ENCODE assay signal across 1 cellular context in the genomic region with DNA sequence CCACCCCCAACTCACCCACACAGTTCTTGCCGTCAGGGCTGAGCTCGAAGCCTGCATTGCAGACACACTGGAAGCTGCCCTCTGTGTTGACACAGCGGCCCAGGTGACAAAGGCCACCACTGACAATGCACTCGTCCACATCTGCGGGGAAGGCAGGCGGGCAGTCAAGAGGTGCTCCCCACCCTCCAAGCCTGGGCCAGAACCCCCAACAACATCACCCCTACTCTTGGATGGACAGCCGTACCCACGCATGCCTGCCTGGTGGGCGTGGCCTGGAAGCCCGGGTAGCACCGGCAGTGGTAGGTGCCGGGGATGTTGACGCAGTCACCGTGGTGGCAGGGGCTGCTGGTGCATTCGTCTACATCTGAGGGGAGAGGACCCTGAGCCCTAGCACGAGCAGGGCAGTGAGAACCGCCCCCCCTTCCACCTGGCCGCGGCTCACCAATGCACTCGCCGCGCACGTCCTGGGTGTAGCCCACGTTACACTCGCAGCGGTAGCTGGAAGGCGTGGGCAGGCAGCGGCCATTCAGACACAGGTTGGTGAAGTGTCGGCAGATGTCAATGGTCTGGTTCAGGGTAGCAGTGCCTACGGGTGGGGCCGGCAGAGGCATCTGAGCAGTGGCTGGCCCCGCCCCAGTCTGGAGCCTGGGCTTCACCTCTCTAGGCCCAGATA.
TF ChIP-seq lines count a peak whose summit lies in the region.

No MANE protein-coding gene starts in this region.

TF ChIP-seq in HepG2, 621 proteins besides CTCF, POLR2A, EP300 and RAD21 (continued from another document):
- TF ChIP-seq, protein P1, sequence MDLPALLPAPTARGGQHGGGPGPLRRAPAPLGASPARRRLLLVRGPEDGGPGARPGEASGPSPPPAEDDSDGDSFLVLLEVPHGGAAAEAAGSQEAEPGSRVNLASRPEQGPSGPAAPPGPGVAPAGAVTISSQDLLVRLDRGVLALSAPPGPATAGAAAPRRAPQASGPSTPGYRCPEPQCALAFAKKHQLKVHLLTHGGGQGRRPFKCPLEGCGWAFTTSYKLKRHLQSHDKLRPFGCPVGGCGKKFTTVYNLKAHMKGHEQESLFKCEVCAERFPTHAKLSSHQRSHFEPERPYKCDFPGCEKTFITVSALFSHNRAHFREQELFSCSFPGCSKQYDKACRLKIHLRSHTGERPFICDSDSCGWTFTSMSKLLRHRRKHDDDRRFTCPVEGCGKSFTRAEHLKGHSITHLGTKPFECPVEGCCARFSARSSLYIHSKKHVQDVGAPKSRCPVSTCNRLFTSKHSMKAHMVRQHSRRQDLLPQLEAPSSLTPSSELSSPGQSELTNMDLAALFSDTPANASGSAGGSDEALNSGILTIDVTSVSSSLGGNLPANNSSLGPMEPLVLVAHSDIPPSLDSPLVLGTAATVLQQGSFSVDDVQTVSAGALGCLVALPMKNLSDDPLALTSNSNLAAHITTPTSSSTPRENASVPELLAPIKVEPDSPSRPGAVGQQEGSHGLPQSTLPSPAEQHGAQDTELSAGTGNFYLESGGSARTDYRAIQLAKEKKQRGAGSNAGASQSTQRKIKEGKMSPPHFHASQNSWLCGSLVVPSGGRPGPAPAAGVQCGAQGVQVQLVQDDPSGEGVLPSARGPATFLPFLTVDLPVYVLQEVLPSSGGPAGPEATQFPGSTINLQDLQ (CRISPR knock-in tag; IDR thresholded peaks at IDR 0.05): no peak
- TF ChIP-seq RXRB (CRISPR knock-in tag; IDR thresholded peaks at IDR 0.05; ENCODE audit: borderline replicate concordance) (no peak), ZMYM4 (CRISPR knock-in tag; IDR thresholded peaks at IDR 0.05) (no peak), ZNF737 (CRISPR knock-in tag; IDR thresholded peaks at IDR 0.05; ENCODE audit: borderline replicate concordance) (no peak), TCF7L2 (IDR thresholded peaks at IDR 0.05; ENCODE audit: low read depth, low read length) (no peak), ATAD3A (CRISPR knock-in tag; IDR thresholded peaks at IDR 0.05) (no peak), CBX1 (IDR thresholded peaks at IDR 0.05; ENCODE audit: low read depth) (no peak), ZNF264 (CRISPR knock-in tag; IDR thresholded peaks at IDR 0.05) (no peak), PHB2 (IDR thresholded peaks at IDR 0.05; ENCODE audit: partially characterized antibody) (no peak), ZNF572 (CRISPR knock-in tag; IDR thresholded peaks at IDR 0.05) (no peak), NCOA5 (CRISPR knock-in tag; IDR thresholded peaks at IDR 0.05) (no peak), NR2F6 (IDR thresholded peaks at IDR 0.05) (peak; percentile 45), NR2F6 (CRISPR knock-in tag; IDR thresholded peaks at IDR 0.05) (peak; percentile 82), REPIN1 (CRISPR knock-in tag; IDR thresholded peaks at IDR 0.05; ENCODE audit: borderline replicate concordance, low read depth) (no peak), AHR (CRISPR knock-in tag; IDR thresholded peaks at IDR 0.05) (no peak), ZNF75D (CRISPR knock-in tag; IDR thresholded peaks at IDR 0.05; ENCODE audit: borderline replicate concordance) (no peak), HNRNPH1 (optimal IDR thresholded peaks at IDR 0.05; ENCODE audit: low read depth, low read length) (no peak), KLF13 (CRISPR knock-in tag; IDR thresholded peaks at IDR 0.05) (no peak), ZNF652 (CRISPR knock-in tag; IDR thresholded peaks at IDR 0.05; ENCODE audit: borderline replicate concordance, low read depth) (no peak), TCF7 (IDR thresholded peaks at IDR 0.05; ENCODE audit: low read depth) (no peak), ZNF260 (CRISPR knock-in tag; IDR thresholded peaks at IDR 0.05; ENCODE audit: borderline replicate concordance, low read depth) (no peak), ZMAT3 (CRISPR knock-in tag; conservative IDR thresholded peaks at IDR 0.05) (no peak), ZNF775 (CRISPR knock-in tag; IDR thresholded peaks at IDR 0.05; ENCODE audit: borderline replicate concordance) (no peak), BRCA1 (CRISPR knock-in tag; IDR thresholded peaks at IDR 0.05) (no peak)
- TF ChIP-seq, protein P2, sequence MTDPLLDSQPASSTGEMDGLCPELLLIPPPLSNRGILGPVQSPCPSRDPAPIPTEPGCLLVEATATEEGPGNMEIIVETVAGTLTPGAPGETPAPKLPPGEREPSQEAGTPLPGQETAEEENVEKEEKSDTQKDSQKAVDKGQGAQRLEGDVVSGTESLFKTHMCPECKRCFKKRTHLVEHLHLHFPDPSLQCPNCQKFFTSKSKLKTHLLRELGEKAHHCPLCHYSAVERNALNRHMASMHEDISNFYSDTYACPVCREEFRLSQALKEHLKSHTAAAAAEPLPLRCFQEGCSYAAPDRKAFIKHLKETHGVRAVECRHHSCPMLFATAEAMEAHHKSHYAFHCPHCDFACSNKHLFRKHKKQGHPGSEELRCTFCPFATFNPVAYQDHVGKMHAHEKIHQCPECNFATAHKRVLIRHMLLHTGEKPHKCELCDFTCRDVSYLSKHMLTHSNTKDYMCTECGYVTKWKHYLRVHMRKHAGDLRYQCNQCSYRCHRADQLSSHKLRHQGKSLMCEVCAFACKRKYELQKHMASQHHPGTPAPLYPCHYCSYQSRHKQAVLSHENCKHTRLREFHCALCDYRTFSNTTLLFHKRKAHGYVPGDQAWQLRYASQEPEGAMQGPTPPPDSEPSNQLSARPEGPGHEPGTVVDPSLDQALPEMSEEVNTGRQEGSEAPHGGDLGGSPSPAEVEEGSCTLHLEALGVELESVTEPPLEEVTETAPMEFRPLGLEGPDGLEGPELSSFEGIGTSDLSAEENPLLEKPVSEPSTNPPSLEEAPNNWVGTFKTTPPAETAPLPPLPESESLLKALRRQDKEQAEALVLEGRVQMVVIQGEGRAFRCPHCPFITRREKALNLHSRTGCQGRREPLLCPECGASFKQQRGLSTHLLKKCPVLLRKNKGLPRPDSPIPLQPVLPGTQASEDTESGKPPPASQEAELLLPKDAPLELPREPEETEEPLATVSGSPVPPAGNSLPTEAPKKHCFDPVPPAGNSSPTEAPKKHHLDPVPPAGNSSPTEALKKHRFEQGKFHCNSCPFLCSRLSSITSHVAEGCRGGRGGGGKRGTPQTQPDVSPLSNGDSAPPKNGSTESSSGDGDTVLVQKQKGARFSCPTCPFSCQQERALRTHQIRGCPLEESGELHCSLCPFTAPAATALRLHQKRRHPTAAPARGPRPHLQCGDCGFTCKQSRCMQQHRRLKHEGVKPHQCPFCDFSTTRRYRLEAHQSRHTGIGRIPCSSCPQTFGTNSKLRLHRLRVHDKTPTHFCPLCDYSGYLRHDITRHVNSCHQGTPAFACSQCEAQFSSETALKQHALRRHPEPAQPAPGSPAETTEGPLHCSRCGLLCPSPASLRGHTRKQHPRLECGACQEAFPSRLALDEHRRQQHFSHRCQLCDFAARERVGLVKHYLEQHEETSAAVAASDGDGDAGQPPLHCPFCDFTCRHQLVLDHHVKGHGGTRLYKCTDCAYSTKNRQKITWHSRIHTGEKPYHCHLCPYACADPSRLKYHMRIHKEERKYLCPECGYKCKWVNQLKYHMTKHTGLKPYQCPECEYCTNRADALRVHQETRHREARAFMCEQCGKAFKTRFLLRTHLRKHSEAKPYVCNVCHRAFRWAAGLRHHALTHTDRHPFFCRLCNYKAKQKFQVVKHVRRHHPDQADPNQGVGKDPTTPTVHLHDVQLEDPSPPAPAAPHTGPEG (CRISPR knock-in tag; IDR thresholded peaks at IDR 0.05): no peak
- TF ChIP-seq, protein P3, sequence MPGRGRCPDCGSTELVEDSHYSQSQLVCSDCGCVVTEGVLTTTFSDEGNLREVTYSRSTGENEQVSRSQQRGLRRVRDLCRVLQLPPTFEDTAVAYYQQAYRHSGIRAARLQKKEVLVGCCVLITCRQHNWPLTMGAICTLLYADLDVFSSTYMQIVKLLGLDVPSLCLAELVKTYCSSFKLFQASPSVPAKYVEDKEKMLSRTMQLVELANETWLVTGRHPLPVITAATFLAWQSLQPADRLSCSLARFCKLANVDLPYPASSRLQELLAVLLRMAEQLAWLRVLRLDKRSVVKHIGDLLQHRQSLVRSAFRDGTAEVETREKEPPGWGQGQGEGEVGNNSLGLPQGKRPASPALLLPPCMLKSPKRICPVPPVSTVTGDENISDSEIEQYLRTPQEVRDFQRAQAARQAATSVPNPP (CRISPR knock-in tag; IDR thresholded peaks at IDR 0.05): no peak
- TF ChIP-seq, protein P4, sequence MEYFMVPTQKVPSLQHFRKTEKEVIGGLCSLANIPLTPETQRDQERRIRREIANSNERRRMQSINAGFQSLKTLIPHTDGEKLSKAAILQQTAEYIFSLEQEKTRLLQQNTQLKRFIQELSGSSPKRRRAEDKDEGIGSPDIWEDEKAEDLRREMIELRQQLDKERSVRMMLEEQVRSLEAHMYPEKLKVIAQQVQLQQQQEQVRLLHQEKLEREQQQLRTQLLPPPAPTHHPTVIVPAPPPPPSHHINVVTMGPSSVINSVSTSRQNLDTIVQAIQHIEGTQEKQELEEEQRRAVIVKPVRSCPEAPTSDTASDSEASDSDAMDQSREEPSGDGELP (IDR thresholded peaks at IDR 0.05; ENCODE audit: borderline replicate concordance, low read depth): peak; percentile 90
- TF ChIP-seq, protein P5, sequence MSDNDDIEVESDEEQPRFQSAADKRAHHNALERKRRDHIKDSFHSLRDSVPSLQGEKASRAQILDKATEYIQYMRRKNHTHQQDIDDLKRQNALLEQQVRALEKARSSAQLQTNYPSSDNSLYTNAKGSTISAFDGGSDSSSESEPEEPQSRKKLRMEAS (IDR thresholded peaks at IDR 0.05): peak; percentile 45; the same call in 1 of the 2 replicates
- TF ChIP-seq, protein P6, sequence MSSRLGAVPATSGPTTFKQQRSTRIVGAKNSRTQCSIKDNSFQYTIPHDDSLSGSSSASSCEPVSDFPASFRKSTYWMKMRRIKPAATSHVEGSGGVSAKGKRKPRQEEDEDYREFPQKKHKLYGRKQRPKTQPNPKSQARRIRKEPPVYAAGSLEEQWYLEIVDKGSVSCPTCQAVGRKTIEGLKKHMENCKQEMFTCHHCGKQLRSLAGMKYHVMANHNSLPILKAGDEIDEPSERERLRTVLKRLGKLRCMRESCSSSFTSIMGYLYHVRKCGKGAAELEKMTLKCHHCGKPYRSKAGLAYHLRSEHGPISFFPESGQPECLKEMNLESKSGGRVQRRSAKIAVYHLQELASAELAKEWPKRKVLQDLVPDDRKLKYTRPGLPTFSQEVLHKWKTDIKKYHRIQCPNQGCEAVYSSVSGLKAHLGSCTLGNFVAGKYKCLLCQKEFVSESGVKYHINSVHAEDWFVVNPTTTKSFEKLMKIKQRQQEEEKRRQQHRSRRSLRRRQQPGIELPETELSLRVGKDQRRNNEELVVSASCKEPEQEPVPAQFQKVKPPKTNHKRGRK (CRISPR knock-in tag; IDR thresholded peaks at IDR 0.05): no peak
- TF ChIP-seq, protein P7, sequence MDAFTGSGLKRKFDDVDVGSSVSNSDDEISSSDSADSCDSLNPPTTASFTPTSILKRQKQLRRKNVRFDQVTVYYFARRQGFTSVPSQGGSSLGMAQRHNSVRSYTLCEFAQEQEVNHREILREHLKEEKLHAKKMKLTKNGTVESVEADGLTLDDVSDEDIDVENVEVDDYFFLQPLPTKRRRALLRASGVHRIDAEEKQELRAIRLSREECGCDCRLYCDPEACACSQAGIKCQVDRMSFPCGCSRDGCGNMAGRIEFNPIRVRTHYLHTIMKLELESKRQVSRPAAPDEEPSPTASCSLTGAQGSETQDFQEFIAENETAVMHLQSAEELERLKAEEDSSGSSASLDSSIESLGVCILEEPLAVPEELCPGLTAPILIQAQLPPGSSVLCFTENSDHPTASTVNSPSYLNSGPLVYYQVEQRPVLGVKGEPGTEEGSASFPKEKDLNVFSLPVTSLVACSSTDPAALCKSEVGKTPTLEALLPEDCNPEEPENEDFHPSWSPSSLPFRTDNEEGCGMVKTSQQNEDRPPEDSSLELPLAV (CRISPR knock-in tag; conservative IDR thresholded peaks at IDR 0.05; ENCODE audit: low read depth): no peak
- TF ChIP-seq, protein P8, sequence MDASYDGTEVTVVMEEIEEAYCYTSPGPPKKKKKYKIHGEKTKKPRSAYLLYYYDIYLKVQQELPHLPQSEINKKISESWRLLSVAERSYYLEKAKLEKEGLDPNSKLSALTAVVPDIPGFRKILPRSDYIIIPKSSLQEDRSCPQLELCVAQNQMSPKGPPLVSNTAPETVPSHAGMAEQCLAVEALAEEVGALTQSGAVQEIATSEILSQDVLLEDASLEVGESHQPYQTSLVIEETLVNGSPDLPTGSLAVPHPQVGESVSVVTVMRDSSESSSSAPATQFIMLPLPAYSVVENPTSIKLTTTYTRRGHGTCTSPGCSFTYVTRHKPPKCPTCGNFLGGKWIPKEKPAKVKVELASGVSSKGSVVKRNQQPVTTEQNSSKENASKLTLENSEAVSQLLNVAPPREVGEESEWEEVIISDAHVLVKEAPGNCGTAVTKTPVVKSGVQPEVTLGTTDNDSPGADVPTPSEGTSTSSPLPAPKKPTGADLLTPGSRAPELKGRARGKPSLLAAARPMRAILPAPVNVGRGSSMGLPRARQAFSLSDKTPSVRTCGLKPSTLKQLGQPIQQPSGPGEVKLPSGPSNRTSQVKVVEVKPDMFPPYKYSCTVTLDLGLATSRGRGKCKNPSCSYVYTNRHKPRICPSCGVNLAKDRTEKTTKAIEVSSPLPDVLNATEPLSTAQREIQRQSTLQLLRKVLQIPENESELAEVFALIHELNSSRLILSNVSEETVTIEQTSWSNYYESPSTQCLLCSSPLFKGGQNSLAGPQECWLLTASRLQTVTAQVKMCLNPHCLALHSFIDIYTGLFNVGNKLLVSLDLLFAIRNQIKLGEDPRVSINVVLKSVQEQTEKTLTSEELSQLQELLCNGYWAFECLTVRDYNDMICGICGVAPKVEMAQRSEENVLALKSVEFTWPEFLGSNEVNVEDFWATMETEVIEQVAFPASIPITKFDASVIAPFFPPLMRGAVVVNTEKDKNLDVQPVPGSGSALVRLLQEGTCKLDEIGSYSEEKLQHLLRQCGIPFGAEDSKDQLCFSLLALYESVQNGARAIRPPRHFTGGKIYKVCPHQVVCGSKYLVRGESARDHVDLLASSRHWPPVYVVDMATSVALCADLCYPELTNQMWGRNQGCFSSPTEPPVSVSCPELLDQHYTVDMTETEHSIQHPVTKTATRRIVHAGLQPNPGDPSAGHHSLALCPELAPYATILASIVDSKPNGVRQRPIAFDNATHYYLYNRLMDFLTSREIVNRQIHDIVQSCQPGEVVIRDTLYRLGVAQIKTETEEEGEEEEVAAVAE (CRISPR knock-in tag; IDR thresholded peaks at IDR 0.05; ENCODE audit: borderline replicate concordance): no peak
- TF ChIP-seq, protein P9, sequence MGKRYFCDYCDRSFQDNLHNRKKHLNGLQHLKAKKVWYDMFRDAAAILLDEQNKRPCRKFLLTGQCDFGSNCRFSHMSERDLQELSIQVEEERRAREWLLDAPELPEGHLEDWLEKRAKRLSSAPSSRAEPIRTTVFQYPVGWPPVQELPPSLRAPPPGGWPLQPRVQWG (CRISPR knock-in tag; IDR thresholded peaks at IDR 0.05; ENCODE audit: borderline replicate concordance, low read depth): no peak
